1 cellular context compared by ENCODE assay signal in genomic region chr11:69913591-69914285, GRCh38.
TF ChIP-seq lines count a peak whose summit lies in the region.

No MANE protein-coding gene starts in this region.

TF ChIP-seq in H1, 55 proteins besides CTCF, POLR2A, EP300 and RAD21:
- TF ChIP-seq HDAC6 (IDR thresholded peaks at IDR 0.05; ENCODE audit: low read depth, low read length) (no peak), KDM4A (IDR thresholded peaks at IDR 0.05; ENCODE audit: low read depth, low read length, severe bottlenecking) (no peak), TBP (IDR thresholded peaks at IDR 0.05; ENCODE audit: low read depth, low read length) (no peak), TAF7 (optimal IDR thresholded peaks at IDR 0.05; ENCODE audit: borderline replicate concordance, low read depth, low read length) (no peak), SUZ12 (IDR thresholded peaks at IDR 0.05; ENCODE audit: low read length) (no peak), CHD1 (IDR thresholded peaks at IDR 0.05; ENCODE audit: low read depth, low read length) (no peak), KDM5A (IDR thresholded peaks at IDR 0.05; ENCODE audit: low read length) (no peak), SP2 (IDR thresholded peaks at IDR 0.05; ENCODE audit: low read length) (no peak), ZNF274 (IDR thresholded peaks at IDR 0.05; ENCODE audit: borderline replicate concordance, extremely low read depth, low read length) (no peak), CEBPB (IDR thresholded peaks at IDR 0.05; ENCODE audit: low read depth, low read length) (no peak), CTBP2 (IDR thresholded peaks at IDR 0.05; ENCODE audit: borderline replicate concordance, insufficient read depth, insufficient read length, low read length) (no peak), NANOG (IDR thresholded peaks at IDR 0.05; ENCODE audit: insufficient read depth, low read depth, low read length, poor library complexity, severe bottlenecking) (no peak), SIRT6 (IDR thresholded peaks at IDR 0.05; ENCODE audit: low read length) (no peak), PHF8 (conservative IDR thresholded peaks at IDR 0.05; ENCODE audit: low read depth, low read length) (no peak), ATF3 (IDR thresholded peaks at IDR 0.05; ENCODE audit: insufficient read depth, low read depth, low read length) (no peak), EZH2 (IDR thresholded peaks at IDR 0.05; ENCODE audit: low read depth, low read length, severe bottlenecking) (no peak)
